ENCODE assay signal across 23 cellular contexts in genomic region chr5:59146729-59147128, GRCh38.
"Had no signal": no experiment of that assay in that cellular context is flagged by ENCODE, and none has a peak within 500 bp of the region (broad histone marks: within the 10 kb centered on the region; RNA-seq: fewer than 3 reads in every experiment).

No MANE protein-coding gene starts in this region.

- FAIRE-seq: bronchial epithelial cell, endometrium, islet of Langerhans, TTC549 had no signal

- H3K36me3 ChIP-seq: esophagus squamous epithelium, left ventricle myocardium inferior, right lobe of liver, tibial nerve had no signal

- H3K27me3 Mint-ChIP-seq: activated naive CD4-positive, alpha-beta T cell treated with anti-CD3 and anti-CD28 coated beads, Interleukin-2, amount 50 U/mL, for 24 hours; central memory CD8-positive, alpha-beta T cell; dendritic cell treated with granulocyte-macrophage colony-stimulating factor and Interleukin-4, amounts not matched to agents 40 ng/mL and 50 ng/mL, for 4 days; natural killer cell treated with Interleukin-12 subunit alpha and Interleukin-12 subunit beta and Interleukin-15 and Interleukin-18, amount 100 ng/mL, for 72 hours had no signal

- H3K4me1 ChIP-seq: esophagus squamous epithelium, right lobe of liver, tibial nerve had no signal

- H3K9me3 ChIP-seq: esophagus squamous epithelium, left ventricle myocardium inferior, right lobe of liver, tibial nerve had no signal

- DNase-seq: activated CD4-positive, alpha-beta T cell treated with anti-CD3 and anti-CD28 coated beads for 48 hours; activated T-cell treated with anti-CD3 and anti-CD28 coated beads, Interleukin-2, amount 50 U/mL, for 48 hours; anterior cingulate cortex; esophagus squamous epithelium; foreskin melanocyte; left ventricle myocardium inferior; mesendoderm; right lobe of liver; stimulated activated CD4-positive, alpha-beta T cell treated with anti-CD3 and anti-CD28 coated beads, Interleukin-2, amount 100 ng/mL, for 48 hours; stimulated activated naive CD4-positive, alpha-beta T cell treated with Interleukin-2 at 50 U/mL for 16 hours; T-helper 9 cell had no signal

- H3K27me3 ChIP-seq: esophagus squamous epithelium, right lobe of liver, tibial nerve had no signal

- H3K27ac Mint-ChIP-seq: activated naive CD4-positive, alpha-beta T cell treated with anti-CD3 and anti-CD28 coated beads, Interleukin-2, amount 50 U/mL, for 24 hours; dendritic cell treated with granulocyte-macrophage colony-stimulating factor and Interleukin-4, amounts not matched to agents 40 ng/mL and 50 ng/mL, for 4 days; natural killer cell treated with Interleukin-12 subunit alpha and Interleukin-12 subunit beta and Interleukin-15 and Interleukin-18, amount 100 ng/mL, for 72 hours had no signal

- H3K36me3 Mint-ChIP-seq: activated naive CD4-positive, alpha-beta T cell treated with anti-CD3 and anti-CD28 coated beads, Interleukin-2, amount 50 U/mL, for 24 hours; natural killer cell treated with Interleukin-12 subunit alpha and Interleukin-12 subunit beta and Interleukin-15 and Interleukin-18, amount 100 ng/mL, for 72 hours had no signal

- H3K4me3 Mint-ChIP-seq: activated naive CD4-positive, alpha-beta T cell treated with anti-CD3 and anti-CD28 coated beads, Interleukin-2, amount 50 U/mL, for 24 hours; central memory CD8-positive, alpha-beta T cell; dendritic cell treated with granulocyte-macrophage colony-stimulating factor and Interleukin-4, amounts not matched to agents 40 ng/mL and 50 ng/mL, for 4 days; natural killer cell treated with Interleukin-12 subunit alpha and Interleukin-12 subunit beta and Interleukin-15 and Interleukin-18, amount 100 ng/mL, for 72 hours had no signal

- H3K27ac ChIP-seq: epithelial cell of prostate, esophagus squamous epithelium, left ventricle myocardium inferior, right lobe of liver, tibial nerve, VCaP had no signal

- H3K9me3 Mint-ChIP-seq: activated naive CD4-positive, alpha-beta T cell treated with anti-CD3 and anti-CD28 coated beads, Interleukin-2, amount 50 U/mL, for 24 hours; central memory CD8-positive, alpha-beta T cell; dendritic cell treated with granulocyte-macrophage colony-stimulating factor and Interleukin-4, amounts not matched to agents 40 ng/mL and 50 ng/mL, for 4 days; natural killer cell treated with Interleukin-12 subunit alpha and Interleukin-12 subunit beta and Interleukin-15 and Interleukin-18, amount 100 ng/mL, for 72 hours had no signal

- H3K4me3 ChIP-seq: esophagus squamous epithelium, left ventricle myocardium inferior, lung, right lobe of liver, tibial nerve had no signal

- ATAC-seq: natural killer cell treated with Interleukin-12 subunit alpha and Interleukin-12 subunit beta and Interleukin-15 and Interleukin-18, amount 100 ng/mL, for 72 hours; right lobe of liver had no signal
